In genomic region chr9:125468646-125469045, GRCh38 we compare ENCODE assay signal across 2 cellular contexts.
TF ChIP-seq lines count a peak whose summit lies in the region.

No MANE protein-coding gene starts in this region.

TF ChIP-seq in IMR-90, 13 proteins besides CTCF, POLR2A, EP300 and RAD21 (continued from another document):
- TF ChIP-seq RCOR1 (IDR thresholded peaks at IDR 0.05; ENCODE audit: insufficient replicate concordance, low read length) (no peak), MAFK (IDR thresholded peaks at IDR 0.05; ENCODE audit: low read depth, low read length) (no peak), ELK1 (IDR thresholded peaks at IDR 0.05; ENCODE audit: borderline replicate concordance, low read depth, low read length) (no peak), NFE2L2 (IDR thresholded peaks at IDR 0.05; ENCODE audit: low read depth, low read length) (no peak), MXI1 (IDR thresholded peaks at IDR 0.05; ENCODE audit: borderline replicate concordance, low read depth, low read length) (no peak), BHLHE40 (IDR thresholded peaks at IDR 0.05; ENCODE audit: low read depth, low read length) (no peak), SMC3 (IDR thresholded peaks at IDR 0.05; ENCODE audit: low read depth, low read length) (no peak), MAZ (IDR thresholded peaks at IDR 0.05; ENCODE audit: borderline replicate concordance, low read depth, low read length) (no peak)

TF ChIP-seq in K562, 482 proteins besides CTCF, POLR2A, EP300 and RAD21 (continued from another document):
- TF ChIP-seq MYNN (IDR thresholded peaks at IDR 0.05) (no peak), MYNN (CRISPR knock-in tag; IDR thresholded peaks at IDR 0.05) (no peak), ZNF561 (CRISPR knock-in tag; conservative IDR thresholded peaks at IDR 0.05) (no peak), ZNF212 (CRISPR knock-in tag; IDR thresholded peaks at IDR 0.05) (no peak), TAL1 (IDR thresholded peaks at IDR 0.05) (no peak), ZBTB33 (CRISPR knock-in tag; IDR thresholded peaks at IDR 0.05) (0 out of 2 replicates have a peak, but pooled peaks have one; percentile 23), SMARCE1 (IDR thresholded peaks at IDR 0.05) (no peak)
